ENCODE assay signal across 11 cellular contexts in the genomic region with DNA sequence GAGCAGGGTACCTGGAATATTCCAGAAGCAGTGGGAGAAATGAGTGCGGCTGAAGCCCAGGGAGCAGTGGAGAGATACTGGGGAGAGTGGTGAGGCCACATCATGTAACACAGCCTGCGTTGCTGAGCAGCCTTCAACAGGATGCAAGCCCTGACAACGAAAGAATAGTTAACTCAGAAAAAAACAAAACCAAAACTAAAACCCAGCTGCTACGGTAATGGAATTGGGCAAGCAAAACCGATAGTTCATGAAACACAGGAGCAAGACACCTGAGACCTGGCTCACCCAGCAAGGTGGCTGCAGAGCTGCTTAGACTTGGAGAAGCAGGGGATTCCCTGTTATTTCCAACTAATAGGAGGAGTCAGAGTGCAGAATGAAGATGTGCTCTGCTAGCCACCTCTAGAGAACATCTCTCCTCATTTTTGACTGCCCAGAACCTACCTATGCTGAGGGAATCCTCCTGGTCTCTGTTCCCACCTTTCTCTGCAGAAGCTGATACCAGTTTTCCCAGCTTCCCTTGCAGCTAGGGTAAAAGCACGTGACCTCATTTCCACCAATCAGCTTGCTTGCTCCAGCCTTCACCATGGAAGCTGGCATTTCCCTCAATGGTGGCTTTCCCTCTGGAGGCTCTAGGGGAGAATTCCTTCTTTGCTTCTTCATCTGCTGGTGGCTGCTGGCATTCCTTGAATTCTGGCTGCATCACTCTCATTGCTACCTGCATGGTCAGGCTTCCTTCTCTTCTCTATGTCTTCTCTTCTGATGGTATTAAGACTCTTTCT. TPM values are rescaled to one million over a fixed set of nuclear protein-coding genes. Genes with fewer than 3 reads are reported as not detected.
A peak's percentile ranks its signal among the peaks of the same experiment; 100 is the strongest.
DNase-seq lines count a peak whose midpoint lies in the region; ATAC-seq, FAIRE-seq and TF ChIP-seq lines count a peak whose summit lies in the region.
"Had no signal": no experiment of that assay in that cellular context is flagged by ENCODE, and none has a peak within 500 bp of the region (broad histone marks: within the 10 kb centered on the region; RNA-seq: fewer than 3 reads in every experiment).

No MANE protein-coding gene starts in this region.

- no peaks in the 10 kb centered on the region for H3K27me3 Mint-ChIP-seq in T-cell

- H3K56ac ChIP-seq in mesendoderm (ENCODE audit: low read length) = no peak overlapping the region

- no peak overlapping the region for H3K27ac ChIP-seq in mesendoderm (ENCODE audit: low read depth, low read length)
- no peak overlapping the region for H3K27ac ChIP-seq in vagina
- no peak overlapping the region for H3K27ac ChIP-seq in brain microvascular endothelial cell

- CTCF ChIA-PET in T-cell (lab: Charles Lee) = no interaction called here

- no peak overlapping the region for H3K18ac ChIP-seq in mesendoderm (ENCODE audit: low read length)

- TF ChIP-seq POLR2A in vagina (IDR thresholded peaks at IDR 0.05) = no peak

- H2AK5ac ChIP-seq in mesendoderm (ENCODE audit: low read length) = no peak overlapping the region

- intact Hi-C loops in vagina (cut with DNase I) = no loop called here

- in situ Hi-C loops in ACHN (cut with HindIII; ENCODE audit: low pct_ligation_motif_present, low pct_unique_long_range_greater_than_20kb, low sequenced_read_pairs) = no loop called here
- in situ Hi-C loops in brain microvascular endothelial cell (cut with HindIII; ENCODE audit: low pct_ligation_motif_present, low sequenced_read_pairs) = no loop called here

- H2BK5ac ChIP-seq in mesendoderm (ENCODE audit: low read length) = no peak overlapping the region

- WGBS in mesendoderm (ENCODE audit: extremely low coverage, insufficient coverage, low lambda C conversion rate) = no CpG with 5 or more reads among the region's 6 CpGs

- no peak overlapping the region for H4K8ac ChIP-seq in mesendoderm (ENCODE audit: low read depth, low read length)

- no peaks in the 10 kb centered on the region for H3K79me2 ChIP-seq in mesendoderm (ENCODE audit: control insufficient read depth, insufficient read depth, low read length)

- H3K9me3 ChIP-seq in vagina = no peaks in the 10 kb centered on the region

- no peak overlapping the region for H4K5ac ChIP-seq in mesendoderm (ENCODE audit: low read length)

- no peaks in the 10 kb centered on the region for H3K36me3 Mint-ChIP-seq in T-cell

- H3K23ac ChIP-seq in mesendoderm (ENCODE audit: low read length) = no peak overlapping the region

- H3K27me3 ChIP-seq in mesendoderm (ENCODE audit: insufficient read depth, low read length, poor library complexity) = no peaks in the 10 kb centered on the region
- no peaks in the 10 kb centered on the region for H3K27me3 ChIP-seq in vagina
- no peaks in the 10 kb centered on the region for H3K27me3 ChIP-seq in brain microvascular endothelial cell (replicated peaks)

- H3K36me3 ChIP-seq in mesendoderm (ENCODE audit: control insufficient read depth, insufficient read depth, low read length) = no peaks in the 10 kb centered on the region
- no peaks in the 10 kb centered on the region for H3K36me3 ChIP-seq in vagina
- no peaks in the 10 kb centered on the region for H3K36me3 ChIP-seq in brain microvascular endothelial cell (replicated peaks)

- H3K4me1 Mint-ChIP-seq in T-cell = peaks cover 26 to 27% (median 26%) of the 10 kb centered on the region in 3 donors

- no peak overlapping the region for H3K9ac ChIP-seq in mesendoderm (ENCODE audit: low read length)

- FAIRE-seq in GM18507 (lab: Jason Lieb, UNC) = peak; percentile 84
- FAIRE-seq: G401.6, islet of Langerhans had no signal

- no peaks in the 10 kb centered on the region for H3K9me3 Mint-ChIP-seq in T-cell

- H3K4me1 ChIP-seq in mesendoderm (ENCODE audit: control insufficient read depth, low read depth, low read length) (no peaks in the 10 kb centered on the region), vagina (peaks cover 6% of the 10 kb centered on the region)

- no peaks in the 10 kb centered on the region for H3K79me1 ChIP-seq in mesendoderm (ENCODE audit: low read length)

- H2BK15ac ChIP-seq in mesendoderm (replicated peaks; ENCODE audit: low read depth) = no peak overlapping the region

- H3K4me3 ChIP-seq in mesendoderm (ENCODE audit: low read length) (no peak overlapping the region), vagina (peak overlapping the region in 1 of 2 donors; percentile 8), brain microvascular endothelial cell (ENCODE audit: low read depth, low read length) (no peak overlapping the region)

- peak; percentile 63 for ATAC-seq in HG02610 (IDR thresholded peaks at IDR 0.05; ENCODE audit: unreplicated experiment)
- peak; percentile 92 to 97 (median 96) for ATAC-seq in T-cell (replicated peaks in 1 of 4)

- H2BK120ac ChIP-seq in mesendoderm (ENCODE audit: low read depth, low read length) = no peak overlapping the region

- TF ChIP-seq CTCF in vagina (IDR thresholded peaks at IDR 0.05) = no peak
- TF ChIP-seq CTCF in brain microvascular endothelial cell (IDR thresholded peaks at IDR 0.05; ENCODE audit: low read depth, low read length, missing control alignments) = no peak

- DNase-seq in GM18507 (ENCODE audit: extremely low spot score, insufficient read length, low read depth) = peak; percentile 11
- DNase-seq in T-cell = peak in 32 of 34 experiments; percentile 0 to 31 (median 14)
- peak; percentile 13 for DNase-seq in mesendoderm
- DNase-seq in retina = no peak
- DNase-seq in vagina (ENCODE audit: extremely low spot score in 2 of 2) = no peak
- no peak for DNase-seq in ACHN
- no peak for DNase-seq in brain microvascular endothelial cell
- DNase-seq: NCI-H226 had no signal

- POLR2A ChIA-PET in T-cell (lab: Charles Lee) = no interaction called here

- peak overlapping the region; percentile 96 to 97 for H3K27ac Mint-ChIP-seq in T-cell

- no peak overlapping the region for H3K4me2 ChIP-seq in mesendoderm (ENCODE audit: low read length)

- no peak overlapping the region for H3K4ac ChIP-seq in mesendoderm (ENCODE audit: low read depth, low read length)

- H3K4me3 Mint-ChIP-seq in T-cell = peak overlapping the region; percentile 80 to 86 (median 81)

RNA-seq across cellular contexts. Expression of a gene that starts 59.4 kb away (rescaled TPM):
- total RNA-seq in T-cell (10 to 100 TPM; 25.8 to 70.6 (median 57.8) TPM), vagina (27.3 TPM)
- 7.2 TPM for polyA plus RNA-seq in mesendoderm (2013, experiment 1 of 2)
- 6.8 TPM for polyA plus RNA-seq in mesendoderm (2013, experiment 2 of 2)

Comparison
In these comparisons a context has a peak if more than half of its experiments do, and no peak if none do; other contexts are left out.
1. DNase-seq: peak in GM18507 (single experiment), T-cell (32 of 34) and mesendoderm (single experiment); none in retina (single experiment), vagina (0 of 2), ACHN (single experiment) and brain microvascular endothelial cell (single experiment).